Comparison of ENCODE assay signal across 20 cellular contexts in the genomic region with DNA sequence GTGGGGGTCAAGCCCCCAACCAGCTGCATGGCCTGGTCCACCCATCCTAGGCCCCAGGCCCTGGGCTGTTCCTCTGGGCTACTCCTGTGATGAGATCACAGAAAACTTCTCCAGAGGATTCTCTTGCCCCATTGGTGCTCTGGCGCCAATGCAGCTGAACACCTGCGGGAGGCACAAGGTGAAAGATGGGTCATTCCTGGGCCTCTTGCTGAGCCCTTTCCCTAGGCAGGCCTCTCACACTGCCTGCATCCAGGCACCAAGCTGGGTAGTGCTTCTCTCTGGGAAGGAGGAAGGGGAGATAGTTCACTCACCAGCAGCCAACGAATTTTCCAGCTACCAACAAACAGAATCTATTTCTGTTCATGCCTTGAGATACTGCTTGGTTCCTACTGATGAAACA.
"Had no signal": no experiment of that assay in that cellular context is flagged by ENCODE, and none has a peak within 500 bp of the region (broad histone marks: within the 10 kb centered on the region; RNA-seq: fewer than 3 reads in every experiment).

No MANE protein-coding gene starts in this region.

- H3K27ac Mint-ChIP-seq: activated CD4-positive, alpha-beta memory T cell treated with anti-CD3 and anti-CD28 coated beads for 36 hours; activated naive CD4-positive, alpha-beta T cell treated with anti-CD3 and anti-CD28 coated beads, Interleukin-2, amount 50 U/mL, for 24 hours; dendritic cell treated with granulocyte-macrophage colony-stimulating factor and Interleukin-4, amounts not matched to agents 40 ng/mL and 50 ng/mL, for 4 days; natural killer cell; stimulated activated memory B cell treated with anti-CD40 and anti-IgM and Interleukin-4, amounts not matched to agents 10 μg/mL and 1 μg/mL and 100 μg/mL, for 72 hours; T-helper 1 cell treated with Interleukin-12 subunit alpha and Interleukin-12 subunit beta and Interleukin-4 antibody, amounts not matched to agents 30 μg/mL and 1 μg/mL, for 36 hours had no signal

- FAIRE-seq: urothelium cell line had no signal

- H3K4me1 Mint-ChIP-seq: activated naive CD4-positive, alpha-beta T cell treated with anti-CD3 and anti-CD28 coated beads, Interleukin-2, amount 50 U/mL, for 24 hours; natural killer cell; stimulated activated memory B cell treated with anti-CD40 and anti-IgM and Interleukin-4, amounts not matched to agents 10 μg/mL and 1 μg/mL and 100 μg/mL, for 72 hours had no signal

- H3K9me3 Mint-ChIP-seq: activated CD4-positive, alpha-beta memory T cell treated with anti-CD3 and anti-CD28 coated beads for 36 hours; activated naive CD4-positive, alpha-beta T cell treated with anti-CD3 and anti-CD28 coated beads, Interleukin-2, amount 50 U/mL, for 24 hours; dendritic cell treated with granulocyte-macrophage colony-stimulating factor and Interleukin-4, amounts not matched to agents 40 ng/mL and 50 ng/mL, for 4 days; natural killer cell; stimulated activated memory B cell treated with anti-CD40 and anti-IgM and Interleukin-4, amounts not matched to agents 10 μg/mL and 1 μg/mL and 100 μg/mL, for 72 hours; T-helper 1 cell treated with Interleukin-12 subunit alpha and Interleukin-12 subunit beta and Interleukin-4 antibody, amounts not matched to agents 30 μg/mL and 1 μg/mL, for 36 hours had no signal

- DNase-seq: activated CD4-positive, alpha-beta memory T cell treated with anti-CD3 and anti-CD28 coated beads for 36 hours; activated CD4-positive, alpha-beta T cell treated with anti-CD3 and anti-CD28 coated beads for 48 hours; activated gamma-delta T cell treated with Interleukin-2 at 50 U/mL for 16 hours; activated T-cell treated with anti-CD3 and anti-CD28 coated beads, Interleukin-2, amount 50 U/mL, for 1 hour; anterior cingulate cortex; body of pancreas; effector CD8-positive, alpha-beta T cell; erythroblast; foreskin fibroblast; kidney glomerular epithelial cell; left lung; natural killer cell; right lobe of liver; stimulated activated CD4-positive, alpha-beta T cell treated with anti-CD3 and anti-CD28 coated beads, Interleukin-15, amount 100 ng/mL, for 24 hours; stomach had no signal

- H3K36me3 Mint-ChIP-seq: activated CD4-positive, alpha-beta memory T cell treated with anti-CD3 and anti-CD28 coated beads for 36 hours; activated naive CD4-positive, alpha-beta T cell treated with anti-CD3 and anti-CD28 coated beads, Interleukin-2, amount 50 U/mL, for 24 hours; natural killer cell; stimulated activated memory B cell treated with anti-CD40 and anti-IgM and Interleukin-4, amounts not matched to agents 10 μg/mL and 1 μg/mL and 100 μg/mL, for 72 hours had no signal

- H3K4me3 Mint-ChIP-seq: activated CD4-positive, alpha-beta memory T cell treated with anti-CD3 and anti-CD28 coated beads for 36 hours; activated naive CD4-positive, alpha-beta T cell treated with anti-CD3 and anti-CD28 coated beads, Interleukin-2, amount 50 U/mL, for 24 hours; dendritic cell treated with granulocyte-macrophage colony-stimulating factor and Interleukin-4, amounts not matched to agents 40 ng/mL and 50 ng/mL, for 4 days; natural killer cell; stimulated activated memory B cell treated with anti-CD40 and anti-IgM and Interleukin-4, amounts not matched to agents 10 μg/mL and 1 μg/mL and 100 μg/mL, for 72 hours; T-helper 1 cell treated with Interleukin-12 subunit alpha and Interleukin-12 subunit beta and Interleukin-4 antibody, amounts not matched to agents 30 μg/mL and 1 μg/mL, for 36 hours had no signal
